8 cellular contexts compared by ENCODE assay signal in the genomic region with DNA sequence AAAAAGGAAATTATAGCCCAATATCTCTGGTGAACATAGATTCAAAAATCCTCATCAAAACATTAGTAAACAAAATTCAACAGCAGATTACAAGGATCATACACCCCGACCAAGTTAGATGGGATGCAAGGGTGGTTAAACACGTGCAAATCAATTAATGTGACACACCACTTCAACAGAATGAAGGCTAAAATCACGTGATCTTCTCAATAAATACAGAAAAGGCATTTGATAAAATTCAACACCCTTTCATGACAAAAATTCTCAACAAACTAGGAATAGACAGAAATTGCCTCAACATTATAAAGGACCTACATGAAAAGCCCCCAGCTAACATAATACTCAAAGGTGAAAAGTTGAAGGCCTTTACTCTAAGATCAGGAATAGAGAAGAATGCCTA.
"Had no signal": no experiment of that assay in that cellular context is flagged by ENCODE, and none has a peak within 500 bp of the region (broad histone marks: within the 10 kb centered on the region; RNA-seq: fewer than 3 reads in every experiment).

No MANE protein-coding gene starts in this region.

- DNase-seq: GDM1, GF-D8 had no signal

- H3K4me3 ChIP-seq: GM12878 had no signal

- FAIRE-seq: G401.6, GM12878, GM12891, GM12892, GM18507, GM19239 had no signal

- ATAC-seq: GM12878 had no signal
